29 cellular contexts compared by ENCODE assay signal in genomic region chr1:30947212-30947611, GRCh38.
"Had no signal": no experiment of that assay in that cellular context is flagged by ENCODE, and none has a peak within 500 bp of the region (broad histone marks: within the 10 kb centered on the region; RNA-seq: fewer than 3 reads in every experiment).

No MANE protein-coding gene starts in this region.

- H3K27ac Mint-ChIP-seq: dendritic cell treated with granulocyte-macrophage colony-stimulating factor and Interleukin-4, amounts not matched to agents 40 ng/mL and 50 ng/mL, for 4 days; endodermal cell had no signal

- H3K9me3 Mint-ChIP-seq: activated T-cell treated with anti-CD3 and anti-CD28 coated beads, Interleukin-2, amount 50 U/mL, for 72 hours; dendritic cell treated with granulocyte-macrophage colony-stimulating factor and Interleukin-4, amounts not matched to agents 40 ng/mL and 50 ng/mL, for 4 days; endodermal cell; natural killer cell treated with Interleukin-12 subunit alpha and Interleukin-12 subunit beta and Interleukin-15 and Interleukin-18, amount 100 ng/mL, for 72 hours had no signal

- H3K27me3 Mint-ChIP-seq: dendritic cell treated with granulocyte-macrophage colony-stimulating factor and Interleukin-4, amounts not matched to agents 40 ng/mL and 50 ng/mL, for 4 days; natural killer cell treated with Interleukin-12 subunit alpha and Interleukin-12 subunit beta and Interleukin-15 and Interleukin-18, amount 100 ng/mL, for 72 hours had no signal

- H3K27me3 ChIP-seq: esophagus muscularis mucosa, foreskin keratinocyte, heart left ventricle, spleen had no signal

- H3K9me3 ChIP-seq: esophagus muscularis mucosa, heart left ventricle, lower lobe of right lung, mucosa of descending colon, spleen, thoracic aorta had no signal

- H3K27ac ChIP-seq: esophagus muscularis mucosa, foreskin keratinocyte, heart left ventricle, lower lobe of right lung, spleen, thoracic aorta, VCaP had no signal

- FAIRE-seq: TTC549, urothelium cell line had no signal

- H3K4me3 Mint-ChIP-seq: activated T-cell treated with anti-CD3 and anti-CD28 coated beads, Interleukin-2, amount 50 U/mL, for 72 hours; dendritic cell treated with granulocyte-macrophage colony-stimulating factor and Interleukin-4, amounts not matched to agents 40 ng/mL and 50 ng/mL, for 4 days; endodermal cell; natural killer cell treated with Interleukin-12 subunit alpha and Interleukin-12 subunit beta and Interleukin-15 and Interleukin-18, amount 100 ng/mL, for 72 hours had no signal

- H3K4me1 Mint-ChIP-seq: endodermal cell had no signal

- DNase-seq: activated CD4-positive, alpha-beta T cell treated with anti-CD3 and anti-CD28 coated beads for 4 hours; activated CD4-positive, alpha-beta T cell treated with anti-CD3 and anti-CD28 coated beads, Interleukin-2, amount 50 U/mL, for 4 hours; activated effector memory CD4-positive, alpha-beta T cell treated with Interleukin-2 at 50 U/mL for 16 hours; activated naive CD4-positive, alpha-beta T cell treated with Interleukin-2 at 50 U/mL for 16 hours; activated T-cell treated with anti-CD3 and anti-CD28 coated beads, Interleukin-2, amount 50 U/mL, for 72 hours; amygdala; central memory CD4-positive, alpha-beta T cell; endodermal cell; foreskin keratinocyte; heart left ventricle; hypothalamus; kidney glomerular epithelial cell; lower lobe of right lung; mesendoderm; mucosa of descending colon; posterior cingulate gyrus; right cardiac atrium; spleen; stimulated activated naive CD8-positive, alpha-beta T cell treated with anti-CD3 and anti-CD28 coated beads, Interleukin-15, Interleukin-2, amounts not matched to agents 100 U/mL and 50 U/mL, for 24 hours; T-helper 9 cell; trophoblast cell had no signal

- H3K4me1 ChIP-seq: foreskin keratinocyte, lower lobe of right lung, spleen had no signal

- H3K4me3 ChIP-seq: esophagus muscularis mucosa, heart left ventricle, lower lobe of right lung, mucosa of descending colon, spleen, thoracic aorta had no signal

- ATAC-seq: activated T-cell treated with anti-CD3 and anti-CD28 coated beads, Interleukin-2, amount 50 U/mL, for 72 hours; foreskin keratinocyte; heart left ventricle; left lobe of liver; lower lobe of right lung; mucosa of descending colon; natural killer cell treated with Interleukin-12 subunit alpha and Interleukin-12 subunit beta and Interleukin-15 and Interleukin-18, amount 100 ng/mL, for 72 hours; right cardiac atrium; stimulated activated naive CD8-positive, alpha-beta T cell treated with anti-CD3 and anti-CD28 coated beads, Interleukin-15, Interleukin-2, amounts not matched to agents 100 U/mL and 50 U/mL, for 24 hours had no signal
